ENCODE assay signal across 8 cellular contexts in the genomic region with DNA sequence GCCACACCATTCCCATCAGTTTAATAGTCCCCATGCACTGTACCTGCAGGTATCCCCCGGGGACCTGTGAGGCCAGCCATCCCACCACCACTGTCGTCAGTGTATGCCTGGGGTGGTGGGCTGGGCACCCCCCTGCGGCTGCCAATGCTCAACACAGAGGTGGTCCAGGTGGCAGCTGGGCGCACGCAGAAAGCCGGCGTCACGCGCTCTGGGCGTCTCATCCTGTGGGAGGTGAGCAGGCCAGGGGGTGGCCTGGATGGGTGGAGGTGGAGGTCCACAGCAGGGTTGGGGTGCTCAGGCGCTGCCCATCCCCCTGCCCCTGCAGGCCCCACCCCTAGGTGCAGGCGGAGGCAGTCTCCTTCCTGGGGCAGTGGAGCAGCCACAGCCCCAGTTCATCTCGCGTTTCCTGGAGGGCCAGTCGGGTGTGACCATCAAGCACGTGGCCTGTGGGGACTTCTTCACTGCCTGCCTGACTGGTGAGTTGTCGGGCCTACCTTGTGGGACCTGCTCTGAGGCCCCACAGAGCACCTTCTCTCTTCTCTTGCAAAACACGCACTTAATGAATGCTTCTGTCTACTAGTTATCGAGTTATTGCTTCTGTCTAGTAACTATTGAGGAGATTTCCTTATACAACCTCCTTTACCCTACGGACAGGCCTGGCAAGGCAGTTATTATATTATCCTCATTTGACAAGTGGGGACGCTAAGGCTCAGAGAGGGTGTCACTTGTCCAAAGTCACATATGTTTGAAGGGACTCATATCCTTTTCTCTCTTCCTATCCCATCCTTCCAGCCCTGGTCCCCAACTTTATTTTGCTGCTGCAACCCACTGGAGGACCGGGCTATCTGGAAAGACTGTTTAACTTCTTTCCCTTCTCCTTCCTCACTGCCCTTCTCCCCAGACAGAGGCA. TPM values are rescaled to one million over a fixed set of nuclear protein-coding genes. Genes with fewer than 3 reads are reported as not detected.
A peak's percentile ranks its signal among the peaks of the same experiment; 100 is the strongest.
DNase-seq lines count a peak whose midpoint lies in the region; ATAC-seq and TF ChIP-seq lines count a peak whose summit lies in the region.

No MANE protein-coding gene starts in this region.

- no peaks in the 10 kb centered on the region for H3K36me3 ChIP-seq in brain microvascular endothelial cell (replicated peaks)

- H3K4me3 ChIP-seq in brain microvascular endothelial cell (ENCODE audit: low read depth, low read length), result no peak overlapping the region

- H3K27me3 ChIP-seq in CD4-positive, alpha-beta T cell (ENCODE audit: control insufficient read depth, insufficient read depth, low read length), result no peaks in the 10 kb centered on the region
- H3K27me3 ChIP-seq in brain microvascular endothelial cell (replicated peaks), result no peaks in the 10 kb centered on the region

- peaks cover 5% of the 10 kb centered on the region for H3K36me3 Mint-ChIP-seq in CD4-positive, alpha-beta T cell (ENCODE audit: low read depth)
- H3K36me3 Mint-ChIP-seq in activated naive CD8-positive, alpha-beta T cell, result peaks cover 4% of the 10 kb centered on the region

- peaks cover 12% of the 10 kb centered on the region for H3K4me1 Mint-ChIP-seq in CD4-positive, alpha-beta T cell (ENCODE audit: low read depth)
- peaks cover 34% of the 10 kb centered on the region for H3K4me1 Mint-ChIP-seq in activated naive CD8-positive, alpha-beta T cell (ENCODE audit: low read depth)

- H3K27ac ChIP-seq in CD4-positive, alpha-beta T cell (ENCODE audit: low read depth, low read length), result no peak overlapping the region
- H3K27ac ChIP-seq in brain microvascular endothelial cell, result no peak overlapping the region

- peak overlapping the region; percentile 7 for H3K4me3 Mint-ChIP-seq in CD4-positive, alpha-beta T cell
- H3K4me3 Mint-ChIP-seq in activated naive CD8-positive, alpha-beta T cell, result peak overlapping the region; percentile 78

- H3K9me3 ChIP-seq in CD4-positive, alpha-beta T cell (ENCODE audit: control insufficient read depth, low read length), result no peaks in the 10 kb centered on the region

- intact Hi-C loops in CD4-positive, alpha-beta T cell (cut with DNase I, micrococcal nuclease), result no loop called here

- CTCF ChIA-PET in CD4-positive, alpha-beta T cell (lab: Charles Lee), result interaction anchor here (1.2 to 1.3 kb wide), 2 partner anchors 11 to 12 kb away, joined by 4 read pairs; no protein-coding TSS in a partner anchor

- POLR2A ChIA-PET in CD4-positive, alpha-beta T cell (lab: Charles Lee), result interaction anchor here (1.1 kb wide), 1 partner anchor 9 kb away, joined by 3 read pairs; no protein-coding TSS in a partner anchor

- DNase-seq in CD4-positive, alpha-beta T cell, result no peak
- DNase-seq in dedifferentiated amniotic fluid mesenchymal stem cell (ENCODE audit: extremely low spot score), result no peak
- no peak for DNase-seq in NCI-H1694 treated with DMSO at 0.1 percent for 48 hours (lab: John Stamatoyannopoulos, UW)
- no peak for DNase-seq in stimulated activated naive CD4-positive, alpha-beta T cell treated with Interleukin-2 at 50 U/mL for 16 hours (lab: John Stamatoyannopoulos, UW)
- no peak for DNase-seq in brain microvascular endothelial cell

- peak overlapping the region; percentile 52 for H3K27ac Mint-ChIP-seq in CD4-positive, alpha-beta T cell
- peak overlapping the region; percentile 91 for H3K27ac Mint-ChIP-seq in activated naive CD8-positive, alpha-beta T cell

- no peaks in the 10 kb centered on the region for H3K9me3 Mint-ChIP-seq in CD4-positive, alpha-beta T cell
- no peaks in the 10 kb centered on the region for H3K9me3 Mint-ChIP-seq in activated naive CD8-positive, alpha-beta T cell (ENCODE audit: low read depth)

- no peaks in the 10 kb centered on the region for H3K27me3 Mint-ChIP-seq in CD4-positive, alpha-beta T cell
- no peaks in the 10 kb centered on the region for H3K27me3 Mint-ChIP-seq in activated naive CD8-positive, alpha-beta T cell

- TF ChIP-seq CTCF in CD4-positive, alpha-beta T cell (IDR thresholded peaks at IDR 0.05), result no peak
- no peak for TF ChIP-seq CTCF in brain microvascular endothelial cell (IDR thresholded peaks at IDR 0.05; ENCODE audit: low read depth, low read length, missing control alignments)

- no peak for ATAC-seq in CD4-positive, alpha-beta T cell (ENCODE audit: poor library complexity)
- peak; percentile 69 for ATAC-seq in GM19023 (IDR thresholded peaks at IDR 0.05; ENCODE audit: unreplicated experiment)
- ATAC-seq in HG02970 (IDR thresholded peaks at IDR 0.05; ENCODE audit: low FRiP score, unreplicated experiment), result peak; percentile 48

- in situ Hi-C loops in brain microvascular endothelial cell (cut with HindIII; ENCODE audit: low pct_ligation_motif_present, low sequenced_read_pairs), result no loop called here

RNA-seq across cellular contexts. Expression of gene TRAF4, which starts 5.8 kb away (rescaled TPM):
- total RNA-seq in CD4-positive, alpha-beta T cell, result 100 to 1,000 TPM; 411 to 416 TPM

RNA-seq across cellular contexts. Expression of gene NEK8, which starts 9.4 kb away (rescaled TPM):
- 1 to 10 TPM; 4.7 to 5.2 TPM for total RNA-seq in CD4-positive, alpha-beta T cell

RNA-seq across cellular contexts. Expression of gene TLCD1, which starts 12.0 kb away (rescaled TPM):
- under 1 TPM; 0.39 to 0.60 TPM for total RNA-seq in CD4-positive, alpha-beta T cell

RNA-seq across cellular contexts. Expression of gene RPL23A, which starts 18.2 kb away (rescaled TPM):
- 1,000 to 10,000 TPM; 3,393 to 3,457 TPM for total RNA-seq in CD4-positive, alpha-beta T cell

RNA-seq across cellular contexts. Expression of gene RAB34, which starts 20.4 kb away (rescaled TPM):
- 10 to 100 TPM; 20.7 to 21.3 TPM for total RNA-seq in CD4-positive, alpha-beta T cell
